Comparison of ENCODE assay signal across 7 cellular contexts in the genomic region with DNA sequence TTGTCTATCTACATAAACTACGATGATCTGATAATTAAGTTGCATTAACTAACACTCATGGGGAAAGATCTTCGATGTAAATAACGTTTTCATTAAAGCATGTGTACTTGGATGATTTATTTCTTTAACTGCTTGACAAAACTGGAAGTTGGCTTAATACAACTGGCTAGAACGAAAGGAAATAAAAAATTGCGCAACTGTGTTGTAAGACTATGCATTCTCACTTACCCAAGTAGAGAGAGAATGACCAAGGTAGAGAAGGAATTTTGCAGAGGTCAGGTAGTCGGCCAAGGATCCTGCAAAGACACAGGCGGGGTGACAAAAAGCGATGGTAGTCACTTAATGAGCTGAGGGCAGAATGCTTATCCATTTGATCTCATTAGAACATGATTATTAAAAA. TPM values are rescaled to one million over a fixed set of nuclear protein-coding genes. Genes with fewer than 3 reads are reported as not detected.
DNase-seq lines count a peak whose midpoint lies in the region; ATAC-seq, FAIRE-seq and TF ChIP-seq lines count a peak whose summit lies in the region.

No MANE protein-coding gene starts in this region.

- FAIRE-seq in kidney (lab: Jason Lieb, UNC), result peak; percentile 39

- peaks cover 33% of the 10 kb centered on the region for H3K27me3 Mint-ChIP-seq in activated naive CD8-positive, alpha-beta T cell treated with anti-CD3 and anti-CD28 coated beads, Interleukin-2, amount 50 U/mL, for 24 hours

- no peaks in the 10 kb centered on the region for H4K20me1 ChIP-seq in smooth muscle cell (ENCODE audit: low read depth)

- peak overlapping the region; percentile 3 to 87 for H3K9ac ChIP-seq in kidney (ENCODE audit: low read length in 2 of 2)
- H3K9ac ChIP-seq in smooth muscle cell (ENCODE audit: low read depth), result no peak overlapping the region

- H3K27ac ChIP-seq in kidney (ENCODE audit: low read depth in 2 of 2, low read length in 2 of 2) (peak overlapping the region; percentile 86 to 88), smooth muscle cell (ENCODE audit: low read depth) (no peak overlapping the region)

- peaks cover 20% of the 10 kb centered on the region for H3K27me3 ChIP-seq in smooth muscle cell (ENCODE audit: low read depth)

- no peak for ATAC-seq in activated naive CD8-positive, alpha-beta T cell treated with anti-CD3 and anti-CD28 coated beads, Interleukin-2, amount 50 U/mL, for 24 hours
- ATAC-seq in HG03469 (IDR thresholded peaks at IDR 0.05; ENCODE audit: unreplicated experiment), result no peak

- peaks cover 22% of the 10 kb centered on the region for H3K4me1 Mint-ChIP-seq in activated naive CD8-positive, alpha-beta T cell treated with anti-CD3 and anti-CD28 coated beads, Interleukin-2, amount 50 U/mL, for 24 hours

- peaks cover 0 to 3% of the 10 kb centered on the region in 2 donors for H3K36me3 ChIP-seq in kidney (ENCODE audit: control insufficient read depth in 1 of 2, insufficient read depth in 2 of 2, low read length in 2 of 2)
- no peaks in the 10 kb centered on the region for H3K36me3 ChIP-seq in smooth muscle cell (ENCODE audit: low read depth)

- H3K4me3 ChIP-seq in kidney (ENCODE audit: low read length in 2 of 2), result peak overlapping the region; percentile 79 to 98
- H3K4me3 ChIP-seq in smooth muscle cell, result peak overlapping the region; percentile 88

- peaks cover 3% of the 10 kb centered on the region for H3F3A ChIP-seq in smooth muscle cell (ENCODE audit: low read depth)

- H3K36me3 Mint-ChIP-seq in activated naive CD8-positive, alpha-beta T cell treated with anti-CD3 and anti-CD28 coated beads, Interleukin-2, amount 50 U/mL, for 24 hours (ENCODE audit: low read depth), result no peaks in the 10 kb centered on the region

- TF ChIP-seq CTCF in kidney (IDR thresholded peaks at IDR 0.05; ENCODE audit: borderline replicate concordance, extremely low read depth, insufficient read depth) (no peak), smooth muscle cell (IDR thresholded peaks at IDR 0.05; ENCODE audit: borderline replicate concordance, insufficient read depth, poor library complexity, severe bottlenecking) (no peak)

- WGBS in smooth muscle cell (ENCODE audit: low lambda C conversion rate), result 79% methylated on average over 8 of the region's 8 CpGs

- H3K4me2 ChIP-seq in smooth muscle cell, result peak overlapping the region; percentile 99

- H3K79me2 ChIP-seq in smooth muscle cell (ENCODE audit: low read depth), result no peaks in the 10 kb centered on the region

- intact Hi-C loops in kidney (cut with DNase I), result no loop called here

- DNase-seq in Kasumi-1 (lab: John Stamatoyannopoulos, UW) (peak; percentile 62 to 68), kidney (no peak), smooth muscle cell (lab: John Stamatoyannopoulos, UW; ENCODE audit: unreplicated experiment) (no peak), NCI-H2171 (lab: John Stamatoyannopoulos, UW) (no peak)
- DNase-seq in activated naive CD8-positive, alpha-beta T cell treated with anti-CD3 and anti-CD28 coated beads, Interleukin-2, amount 50 U/mL, for 24 hours, result no peak
- no peak for DNase-seq in stimulated activated CD4-positive, alpha-beta T cell treated with anti-CD3 and anti-CD28 coated beads, Interleukin-1b, Interleukin-23, amount 100 ng/mL, for 48 hours

- H3K9me3 ChIP-seq in kidney (ENCODE audit: control insufficient read depth in 1 of 2, low read length in 2 of 2) (no peaks in the 10 kb centered on the region), smooth muscle cell (replicated peaks; ENCODE audit: low read depth) (no peaks in the 10 kb centered on the region)

- no peaks in the 10 kb centered on the region for H3K9me3 Mint-ChIP-seq in activated naive CD8-positive, alpha-beta T cell treated with anti-CD3 and anti-CD28 coated beads, Interleukin-2, amount 50 U/mL, for 24 hours

- peak overlapping the region; percentile 100 for H2AFZ ChIP-seq in smooth muscle cell (ENCODE audit: low read depth)

- peak overlapping the region; percentile 77 for H3K4me3 Mint-ChIP-seq in activated naive CD8-positive, alpha-beta T cell treated with anti-CD3 and anti-CD28 coated beads, Interleukin-2, amount 50 U/mL, for 24 hours

- peaks cover 30 to 35% of the 10 kb centered on the region in 2 donors for H3K4me1 ChIP-seq in kidney (ENCODE audit: control insufficient read depth in 1 of 2, insufficient read depth in 1 of 2, low read depth in 1 of 2, low read length in 2 of 2)
- no peaks in the 10 kb centered on the region for H3K4me1 ChIP-seq in smooth muscle cell (ENCODE audit: low read depth)

- H3K27ac Mint-ChIP-seq in activated naive CD8-positive, alpha-beta T cell treated with anti-CD3 and anti-CD28 coated beads, Interleukin-2, amount 50 U/mL, for 24 hours, result no peak overlapping the region

RNA-seq across cellular contexts. Expression of gene SLC40A1, which starts 1.0 kb away (rescaled TPM):
- total RNA-seq in kidney, result 78.4 TPM
- 45.8 TPM for polyA plus RNA-seq in kidney (ENCODE audit: insufficient read depth, low read depth, low replicate concordance)
- total RNA-seq in smooth muscle cell, result 10.5 and 15.2 TPM in 2 replicates
- 8.7 and 9.1 TPM in 2 replicates for polyA plus RNA-seq in smooth muscle cell

Comparison
In these comparisons a context has a peak if more than half of its experiments do, and no peak if none do; other contexts are left out.
1. DNase-seq: peak in Kasumi-1 (2 of 2); none in activated naive CD8-positive, alpha-beta T cell treated with anti-CD3 and anti-CD28 coated beads, Interleukin-2, amount 50 U/mL, for 24 hours (single experiment), kidney (single experiment), smooth muscle cell (single experiment), stimulated activated CD4-positive, alpha-beta T cell treated with anti-CD3 and anti-CD28 coated beads, Interleukin-1b, Interleukin-23, amount 100 ng/mL, for 48 hours (single experiment) and NCI-H2171 (single experiment).